ENCODE assay signal across 8 cellular contexts in genomic region chr19:42242071-42242511, GRCh38. TPM values are rescaled to one million over a fixed set of nuclear protein-coding genes. Genes with fewer than 3 reads are reported as not detected.
DNase-seq lines count a peak whose midpoint lies in the region; ATAC-seq, FAIRE-seq and TF ChIP-seq lines count a peak whose summit lies in the region.

No MANE protein-coding gene starts in this region.

- H3K9me3 ChIP-seq in kidney (ENCODE audit: control insufficient read depth in 1 of 2, low read length in 2 of 2) = no peaks in the 10 kb centered on the region

- no peak for DNase-seq in activated naive CD8-positive, alpha-beta T cell treated with anti-CD3 and anti-CD28 coated beads, Interleukin-2, amount 10 ng/mL, durations not matched to agents 7 days and 5 days
- no peak for DNase-seq in kidney
- DNase-seq in stimulated activated naive CD8-positive, alpha-beta T cell treated with anti-CD3 and anti-CD28 coated beads, Interleukin-15, amount 100 ng/mL, for 72 hours = no peak
- no peak for DNase-seq in NAMALWA (ENCODE audit: low spot score)
- no peak for DNase-seq in COR-L47 (lab: John Stamatoyannopoulos, UW)
- DNase-seq in islet precursor cell = no peak

- no peaks in the 10 kb centered on the region for H3K27me3 Mint-ChIP-seq in activated naive CD8-positive, alpha-beta T cell treated with anti-CD3 and anti-CD28 coated beads, Interleukin-2, amount 10 ng/mL, durations not matched to agents 7 days and 5 days
- H3K27me3 Mint-ChIP-seq in stimulated activated naive CD8-positive, alpha-beta T cell treated with anti-CD3 and anti-CD28 coated beads, Interleukin-15, amount 100 ng/mL, for 72 hours = no peaks in the 10 kb centered on the region

- no peaks in the 10 kb centered on the region for H3K9me3 Mint-ChIP-seq in activated naive CD8-positive, alpha-beta T cell treated with anti-CD3 and anti-CD28 coated beads, Interleukin-2, amount 10 ng/mL, durations not matched to agents 7 days and 5 days
- H3K9me3 Mint-ChIP-seq in stimulated activated naive CD8-positive, alpha-beta T cell treated with anti-CD3 and anti-CD28 coated beads, Interleukin-15, amount 100 ng/mL, for 72 hours = no peaks in the 10 kb centered on the region

- TF ChIP-seq CTCF in GM12875 (IDR thresholded peaks at IDR 0.05; ENCODE audit: borderline replicate concordance, insufficient read depth, low read depth, low read length) (no peak), kidney (IDR thresholded peaks at IDR 0.05; ENCODE audit: borderline replicate concordance, extremely low read depth, insufficient read depth) (no peak)

- H3K36me3 ChIP-seq in kidney (ENCODE audit: control insufficient read depth in 1 of 2, insufficient read depth in 2 of 2, low read length in 2 of 2) = no peaks in the 10 kb centered on the region

- peak; percentile 4 for ATAC-seq in HG03175 (IDR thresholded peaks at IDR 0.05; ENCODE audit: unreplicated experiment)
- no peak for ATAC-seq in activated naive CD8-positive, alpha-beta T cell treated with anti-CD3 and anti-CD28 coated beads, Interleukin-2, amount 10 ng/mL, durations not matched to agents 7 days and 5 days (ENCODE audit: low read depth)
- peak; percentile 0 for ATAC-seq in stimulated activated naive CD8-positive, alpha-beta T cell treated with anti-CD3 and anti-CD28 coated beads, Interleukin-15, amount 100 ng/mL, for 72 hours

- intact Hi-C loops in kidney (cut with DNase I) = no loop called here

- H3K36me3 Mint-ChIP-seq in activated naive CD8-positive, alpha-beta T cell treated with anti-CD3 and anti-CD28 coated beads, Interleukin-2, amount 10 ng/mL, durations not matched to agents 7 days and 5 days = peaks cover 10% of the 10 kb centered on the region

- H3K4me1 Mint-ChIP-seq in activated naive CD8-positive, alpha-beta T cell treated with anti-CD3 and anti-CD28 coated beads, Interleukin-2, amount 10 ng/mL, durations not matched to agents 7 days and 5 days = peaks cover 35% of the 10 kb centered on the region
- peaks cover 54% of the 10 kb centered on the region for H3K4me1 Mint-ChIP-seq in stimulated activated naive CD8-positive, alpha-beta T cell treated with anti-CD3 and anti-CD28 coated beads, Interleukin-15, amount 100 ng/mL, for 72 hours

- FAIRE-seq in kidney (lab: Jason Lieb, UNC) = no peak

- H3K9ac ChIP-seq in kidney (ENCODE audit: low read length in 2 of 2) = peak overlapping the region; percentile 56 to 96

- peak overlapping the region; percentile 85 for H3K27ac Mint-ChIP-seq in activated naive CD8-positive, alpha-beta T cell treated with anti-CD3 and anti-CD28 coated beads, Interleukin-2, amount 10 ng/mL, durations not matched to agents 7 days and 5 days
- peak overlapping the region; percentile 83 to 92 for H3K27ac Mint-ChIP-seq in stimulated activated naive CD8-positive, alpha-beta T cell treated with anti-CD3 and anti-CD28 coated beads, Interleukin-15, amount 100 ng/mL, for 72 hours

- H3K4me3 ChIP-seq in GM12875 (ENCODE audit: low read depth, low read length) (peak overlapping the region; percentile 78), kidney (ENCODE audit: low read length in 2 of 2) (peak overlapping the region; percentile 95 to 96)

- H3K27ac ChIP-seq in kidney (ENCODE audit: low read depth in 2 of 2, low read length in 2 of 2) = peak overlapping the region; percentile 16 to 50

- POLR2A ChIA-PET in activated naive CD8-positive, alpha-beta T cell treated with anti-CD3 and anti-CD28 coated beads, Interleukin-2, amount 10 ng/mL, durations not matched to agents 7 days and 5 days (lab: Charles Lee) = interaction anchor here (0.6 to 6.9 kb wide), 17 partner anchors 9 to 166 kb away, joined by 3 to 73 read pairs (median 4); partner anchors contain the start of genes CIC, POU2F2, ZNF526 and ZNF574

- peaks cover 7 to 18% of the 10 kb centered on the region in 2 donors for H3K4me1 ChIP-seq in kidney (ENCODE audit: control insufficient read depth in 1 of 2, insufficient read depth in 1 of 2, low read depth in 1 of 2, low read length in 2 of 2)

- H3K4me3 Mint-ChIP-seq in activated naive CD8-positive, alpha-beta T cell treated with anti-CD3 and anti-CD28 coated beads, Interleukin-2, amount 10 ng/mL, durations not matched to agents 7 days and 5 days = peak overlapping the region; percentile 90
- H3K4me3 Mint-ChIP-seq in stimulated activated naive CD8-positive, alpha-beta T cell treated with anti-CD3 and anti-CD28 coated beads, Interleukin-15, amount 100 ng/mL, for 72 hours = peak overlapping the region; percentile 86 to 91

RNA-seq across cellular contexts. Expression of gene GSK3A, which starts 0.3 kb away (rescaled TPM):
- 10 to 100 TPM; 41.0 to 42.2 TPM for total RNA-seq in activated naive CD8-positive, alpha-beta T cell treated with anti-CD3 and anti-CD28 coated beads, Interleukin-2, amount 10 ng/mL, durations not matched to agents 7 days and 5 days
- 39.2 TPM for total RNA-seq in kidney
- polyA plus RNA-seq in kidney (ENCODE audit: insufficient read depth, low read depth, low replicate concordance) = 57.3 TPM

RNA-seq across cellular contexts. Expression of gene ERF, which starts 12.8 kb away (rescaled TPM):
- 10 to 100 TPM; 51.1 to 57.5 TPM for total RNA-seq in activated naive CD8-positive, alpha-beta T cell treated with anti-CD3 and anti-CD28 coated beads, Interleukin-2, amount 10 ng/mL, durations not matched to agents 7 days and 5 days
- 61.2 TPM for total RNA-seq in kidney
- polyA plus RNA-seq in kidney (ENCODE audit: insufficient read depth, low read depth, low replicate concordance) = 31.1 TPM

RNA-seq across cellular contexts. Expression of gene ZNF526, which starts 22.0 kb away (rescaled TPM):
- 10 to 100 TPM; 19.6 to 20.6 TPM for total RNA-seq in activated naive CD8-positive, alpha-beta T cell treated with anti-CD3 and anti-CD28 coated beads, Interleukin-2, amount 10 ng/mL, durations not matched to agents 7 days and 5 days
- 11.6 TPM for total RNA-seq in kidney
- 2.6 TPM for polyA plus RNA-seq in kidney (ENCODE audit: insufficient read depth, low read depth, low replicate concordance)

RNA-seq across cellular contexts. Expression of gene DEDD2, which starts 24.6 kb away (rescaled TPM):
- 10 to 100 TPM; 41.3 to 42.2 TPM for total RNA-seq in activated naive CD8-positive, alpha-beta T cell treated with anti-CD3 and anti-CD28 coated beads, Interleukin-2, amount 10 ng/mL, durations not matched to agents 7 days and 5 days
- 26.1 TPM for total RNA-seq in kidney
- polyA plus RNA-seq in kidney (ENCODE audit: insufficient read depth, low read depth, low replicate concordance) = 36.3 TPM

RNA-seq across cellular contexts. Expression of gene CIC, which starts 27.0 kb away (rescaled TPM):
- total RNA-seq in activated naive CD8-positive, alpha-beta T cell treated with anti-CD3 and anti-CD28 coated beads, Interleukin-2, amount 10 ng/mL, durations not matched to agents 7 days and 5 days = 10 to 100 TPM; 84.4 to 92.2 TPM
- 90.9 TPM for total RNA-seq in kidney
- polyA plus RNA-seq in kidney (ENCODE audit: insufficient read depth, low read depth, low replicate concordance) = 18.8 TPM
